8 cellular contexts compared by ENCODE assay signal in the genomic region with DNA sequence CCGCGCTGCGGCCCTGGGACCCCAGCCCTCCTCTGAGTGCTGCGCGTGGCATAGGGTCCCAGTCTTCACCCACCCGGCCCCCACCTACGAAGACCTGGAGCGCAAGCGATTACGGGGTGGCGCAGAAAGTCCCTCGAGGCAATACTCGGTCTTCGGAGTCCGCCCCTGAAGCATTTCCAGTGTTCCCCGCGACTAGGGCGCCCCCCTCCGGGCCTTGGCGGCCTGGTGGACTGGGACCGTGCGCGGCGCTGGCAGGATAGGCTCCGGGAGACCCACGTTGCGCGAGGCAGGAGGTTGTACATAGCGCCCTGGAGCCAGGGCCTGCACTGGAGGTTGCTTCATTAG. TPM values are rescaled to one million over a fixed set of nuclear protein-coding genes. Genes with fewer than 3 reads are reported as not detected.
DNase-seq lines count a peak whose midpoint lies in the region; ATAC-seq and TF ChIP-seq lines count a peak whose summit lies in the region.

No MANE protein-coding gene starts in this region.

- H3K4me1 Mint-ChIP-seq in activated T-helper 17 cell treated with anti-CD3 and anti-CD28 coated beads, Interleukin-2, amount 50 U/mL, for 72 hours: peaks cover 26% of the 10 kb centered on the region
- peaks cover 17% of the 10 kb centered on the region for H3K4me1 Mint-ChIP-seq in nephron
- peaks cover 34% of the 10 kb centered on the region for H3K4me1 Mint-ChIP-seq in stimulated activated naive CD8-positive, alpha-beta T cell treated with anti-CD3 and anti-CD28 coated beads, Interleukin-15, amount 100 ng/mL, for 72 hours

- H3K27me3 Mint-ChIP-seq in activated T-helper 17 cell treated with anti-CD3 and anti-CD28 coated beads, Interleukin-2, amount 50 U/mL, for 72 hours: no peaks in the 10 kb centered on the region
- H3K27me3 Mint-ChIP-seq in nephron (ENCODE audit: low read depth): peaks cover 36% of the 10 kb centered on the region
- H3K27me3 Mint-ChIP-seq in stimulated activated naive CD8-positive, alpha-beta T cell treated with anti-CD3 and anti-CD28 coated beads, Interleukin-15, amount 100 ng/mL, for 72 hours: no peaks in the 10 kb centered on the region

- no peaks in the 10 kb centered on the region for H3K9me3 ChIP-seq in DND-41 (ENCODE audit: insufficient read depth, low read length, severe bottlenecking)

- H4K20me1 ChIP-seq in DND-41 (ENCODE audit: insufficient read depth, low read length): no peaks in the 10 kb centered on the region

- H3K4me3 ChIP-seq in DND-41 (ENCODE audit: low read depth in 1 of 2, low read length in 2 of 2): peak overlapping the region; percentile 29 to 68; a peak in 3 of 4 replicates

- peak overlapping the region; percentile 97 for H3K4me3 Mint-ChIP-seq in activated T-helper 17 cell treated with anti-CD3 and anti-CD28 coated beads, Interleukin-2, amount 50 U/mL, for 72 hours
- peak overlapping the region; percentile 94 to 96 (median 94) for H3K4me3 Mint-ChIP-seq in nephron
- H3K4me3 Mint-ChIP-seq in stimulated activated naive CD8-positive, alpha-beta T cell treated with anti-CD3 and anti-CD28 coated beads, Interleukin-15, amount 100 ng/mL, for 72 hours: peak overlapping the region; percentile 91 to 94

- H3K36me3 Mint-ChIP-seq in activated T-helper 17 cell treated with anti-CD3 and anti-CD28 coated beads, Interleukin-2, amount 50 U/mL, for 72 hours (ENCODE audit: low read depth): peaks cover 18% of the 10 kb centered on the region
- H3K36me3 Mint-ChIP-seq in nephron (ENCODE audit: low read depth): no peaks in the 10 kb centered on the region

- H3K27me3 ChIP-seq in DND-41 (ENCODE audit: insufficient read depth, low read length, poor library complexity): peaks cover 6% of the 10 kb centered on the region

- H2AFZ ChIP-seq in DND-41 (ENCODE audit: low read depth, low read length): peak overlapping the region; percentile 91

- no peaks in the 10 kb centered on the region for H3K36me3 ChIP-seq in DND-41 (ENCODE audit: insufficient read depth, low read length)

- no peaks in the 10 kb centered on the region for H3K9me3 Mint-ChIP-seq in activated T-helper 17 cell treated with anti-CD3 and anti-CD28 coated beads, Interleukin-2, amount 50 U/mL, for 72 hours
- H3K9me3 Mint-ChIP-seq in nephron: peaks cover 6% of the 10 kb centered on the region
- H3K9me3 Mint-ChIP-seq in stimulated activated naive CD8-positive, alpha-beta T cell treated with anti-CD3 and anti-CD28 coated beads, Interleukin-15, amount 100 ng/mL, for 72 hours: no peaks in the 10 kb centered on the region

- H3K4me1 ChIP-seq in DND-41 (ENCODE audit: insufficient read depth, low read length): peaks cover 7% of the 10 kb centered on the region

- peak overlapping the region; percentile 59; the same call in 1 of the 2 replicates for H3K9ac ChIP-seq in DND-41 (ENCODE audit: low read depth, low read length)

- ATAC-seq in DND-41 (ENCODE audit: insufficient read depth, low read depth): peak; percentile 82
- peak; percentile 57 for ATAC-seq in GM21737 (IDR thresholded peaks at IDR 0.05; ENCODE audit: unreplicated experiment)
- peak; percentile 74 for ATAC-seq in activated T-helper 17 cell treated with anti-CD3 and anti-CD28 coated beads, Interleukin-2, amount 50 U/mL, for 72 hours (replicated peaks)
- peak; percentile 85 for ATAC-seq in stimulated activated naive CD8-positive, alpha-beta T cell treated with anti-CD3 and anti-CD28 coated beads, Interleukin-15, amount 100 ng/mL, for 72 hours

- H3K27ac ChIP-seq in DND-41 (ENCODE audit: low read length): peak overlapping the region; percentile 37; the same call in 1 of the 2 replicates

- peak; percentile 58 for TF ChIP-seq CTCF in DND-41 (IDR thresholded peaks at IDR 0.05; ENCODE audit: borderline replicate concordance, extremely low read depth, low read length, poor library complexity, severe bottlenecking)
- TF ChIP-seq CTCF in nephron (IDR thresholded peaks at IDR 0.05; ENCODE audit: unreplicated experiment in 3 of 3): peak; percentile 65 to 86 (median 66)

- DNase-seq in DND-41 (peak; percentile 69), KG1 (lab: John Stamatoyannopoulos, UW) (peak; percentile 85), RKO (ENCODE audit: low spot score) (peak; percentile 88), fibroblast of peridontal ligament (ENCODE audit: extremely low read depth) (peak; percentile 88)
- DNase-seq in stimulated activated naive CD8-positive, alpha-beta T cell treated with anti-CD3 and anti-CD28 coated beads, Interleukin-15, amount 100 ng/mL, for 72 hours: peak; percentile 94 to 96

- H3K4me2 ChIP-seq in DND-41 (ENCODE audit: insufficient read depth, low read length): peak overlapping the region; percentile 89

- no peaks in the 10 kb centered on the region for H3K79me2 ChIP-seq in DND-41 (ENCODE audit: insufficient read depth, low read length)

- H3K27ac Mint-ChIP-seq in activated T-helper 17 cell treated with anti-CD3 and anti-CD28 coated beads, Interleukin-2, amount 50 U/mL, for 72 hours: peak overlapping the region; percentile 86
- peak overlapping the region; percentile 51 to 81 (median 56) for H3K27ac Mint-ChIP-seq in nephron
- peak overlapping the region; percentile 87 to 93 for H3K27ac Mint-ChIP-seq in stimulated activated naive CD8-positive, alpha-beta T cell treated with anti-CD3 and anti-CD28 coated beads, Interleukin-15, amount 100 ng/mL, for 72 hours

RNA-seq across cellular contexts. Expression of gene MAP3K5, which starts 0.6 kb away (rescaled TPM):
- total RNA-seq in activated T-helper 17 cell treated with anti-CD3 and anti-CD28 coated beads, Interleukin-2, amount 50 U/mL, for 72 hours: 10 to 100 TPM; 13.8 to 20.1 TPM

RNA-seq across cellular contexts. Expression of gene PEX7, which starts 29.5 kb away (rescaled TPM):
- 1 to 10 TPM; 3.4 to 5.7 TPM for total RNA-seq in activated T-helper 17 cell treated with anti-CD3 and anti-CD28 coated beads, Interleukin-2, amount 50 U/mL, for 72 hours

Comparison
In these comparisons a context has a peak if more than half of its experiments do, and no peak if none do; other contexts are left out.
1. Peak in every context shown above with its lines: DNase-seq, ATAC-seq, H3K4me3 ChIP-seq and H3K27ac ChIP-seq.